11 cellular contexts compared by ENCODE assay signal in the genomic region with DNA sequence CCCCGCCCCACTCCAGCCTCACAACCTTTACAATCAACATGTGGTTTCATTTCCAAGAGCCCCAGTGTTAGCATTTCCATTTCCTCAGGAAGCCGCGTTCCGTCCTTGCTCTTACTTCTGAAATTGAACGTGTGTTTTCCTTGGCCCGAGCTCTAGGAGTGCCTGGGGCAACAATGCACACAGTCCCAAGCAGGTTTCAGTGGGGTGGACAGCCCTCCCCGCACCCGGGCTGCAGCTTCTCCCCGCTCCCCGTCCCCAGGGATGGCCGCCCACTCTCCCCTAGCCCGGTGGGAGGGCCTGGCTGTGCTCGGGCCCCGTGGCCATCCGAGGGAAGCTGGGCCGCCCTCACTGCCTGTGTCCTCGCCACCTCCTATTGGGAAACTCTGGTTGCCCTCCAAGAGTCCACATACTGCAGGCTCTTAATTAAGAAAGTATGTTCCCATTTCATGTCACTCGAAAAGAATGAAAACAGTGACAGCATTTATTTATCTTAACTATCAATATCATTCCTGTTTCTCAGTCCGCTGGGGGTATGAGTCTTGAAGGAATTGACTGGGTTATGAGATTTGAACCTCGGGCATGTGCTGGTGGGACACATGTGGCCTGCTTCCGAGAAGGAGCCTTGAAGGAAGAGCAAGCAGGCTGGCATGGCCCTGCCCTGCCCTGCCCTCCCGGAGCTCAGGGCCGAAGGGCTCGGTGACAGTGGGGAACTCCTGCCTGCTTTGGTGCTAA.
DNase-seq lines count a peak whose midpoint lies in the region.
"Had no signal": no experiment of that assay in that cellular context is flagged by ENCODE, and none has a peak within 500 bp of the region (broad histone marks: within the 10 kb centered on the region; RNA-seq: fewer than 3 reads in every experiment).

No MANE protein-coding gene starts in this region.

- peak overlapping the region; percentile 40 for H3K4me3 ChIP-seq in SK-N-MC

- H3K9ac ChIP-seq in SK-N-MC (ENCODE audit: insufficient read length), result no peak overlapping the region

- H3K27ac ChIP-seq in SK-N-MC, result peak overlapping the region; percentile 87; the same call in 1 of the 2 replicates

- H3K36me3 ChIP-seq in SK-N-MC (ENCODE audit: insufficient read depth, low read length), result no peaks in the 10 kb centered on the region

- no peaks in the 10 kb centered on the region for H3K9me3 ChIP-seq in SK-N-MC (ENCODE audit: low read depth, low read length)

- DNase-seq in AG08395 (ENCODE audit: low spot score) (peak; percentile 94), SK-N-MC (ENCODE audit: low read depth, low spot score) (no peak), fibroblast of gingiva (ENCODE audit: low read depth) (peak; percentile 99), non-pigmented ciliary epithelial cell (ENCODE audit: low read depth) (peak; percentile 46), GDM1 (lab: John Stamatoyannopoulos, UW) (no peak), DMS153 (lab: John Stamatoyannopoulos, UW) (no peak), NCI-H2107 treated with DMSO at 0.1 percent for 48 hours (lab: John Stamatoyannopoulos, UW; ENCODE audit: unreplicated experiment) (no peak), NCI-H2081 (lab: John Stamatoyannopoulos, UW) (no peak)
- DNase-seq: activated CD4-positive, alpha-beta T cell treated with anti-CD3 and anti-CD28 coated beads, Interleukin-2, amount 10 ng/mL, durations not matched to agents 7 days and 5 days; CD4-positive, alpha-beta memory T cell; NCI-H226 had no signal

Comparison
In these comparisons a context has a peak if more than half of its experiments do, and no peak if none do; other contexts are left out.
1. DNase-seq: peak in AG08395 (single experiment), fibroblast of gingiva (single experiment) and non-pigmented ciliary epithelial cell (single experiment); none in SK-N-MC (single experiment), GDM1 (single experiment), DMS153 (single experiment), NCI-H2107 treated with DMSO at 0.1 percent for 48 hours (single experiment) and NCI-H2081 (0 of 2).